12 cellular contexts compared by ENCODE assay signal in genomic region chr3:71076361-71076997, GRCh38.
A peak's percentile ranks its signal among the peaks of the same experiment; 100 is the strongest.
DNase-seq lines count a peak whose midpoint lies in the region; ATAC-seq and TF ChIP-seq lines count a peak whose summit lies in the region.
"Had no signal": no experiment of that assay in that cellular context is flagged by ENCODE, and none has a peak within 500 bp of the region (broad histone marks: within the 10 kb centered on the region; RNA-seq: fewer than 3 reads in every experiment).

No MANE protein-coding gene starts in this region.

- no peak for TF ChIP-seq CTCF in foreskin fibroblast (IDR thresholded peaks at IDR 0.05; ENCODE audit: low read depth, low read length)
- TF ChIP-seq CTCF in smooth muscle cell (IDR thresholded peaks at IDR 0.05; ENCODE audit: borderline replicate concordance, insufficient read depth, poor library complexity, severe bottlenecking): no peak

- H3K27ac ChIP-seq in smooth muscle cell (ENCODE audit: low read depth): peak overlapping the region; percentile 0
- H3K27ac ChIP-seq: KMS-11, testis had no signal

- H3K4me3 Mint-ChIP-seq in activated CD4-positive, alpha-beta T cell treated with anti-CD3 and anti-CD28 coated beads for 36 hours: no peak overlapping the region
- peak overlapping the region; percentile 66 for H3K4me3 Mint-ChIP-seq in activated T-helper 17 cell treated with anti-CD3 and anti-CD28 coated beads, Interleukin-2, amount 50 U/mL, for 72 hours

- H4K20me1 ChIP-seq in smooth muscle cell (ENCODE audit: low read depth): peaks cover 20% of the 10 kb centered on the region

- intact Hi-C loops in activated CD4-positive, alpha-beta T cell treated with anti-CD3 and anti-CD28 coated beads for 36 hours (cut with DNase I, micrococcal nuclease): no loop called here

- DNase-seq in activated CD4-positive, alpha-beta T cell treated with anti-CD3 and anti-CD28 coated beads for 36 hours: no peak
- no peak for DNase-seq in activated CD4-positive, alpha-beta T cell treated with anti-CD3 and anti-CD28 coated beads, Interleukin-2, amount 50 U/mL, for 4 hours
- DNase-seq in foreskin fibroblast: peak; percentile 81 to 89
- no peak for DNase-seq in smooth muscle cell (lab: John Stamatoyannopoulos, UW; ENCODE audit: unreplicated experiment)
- DNase-seq in NCI-H2171 treated with DMSO at 0.1 percent for 48 hours (lab: John Stamatoyannopoulos, UW): no peak
- DNase-seq in SHP77 treated with DMSO at 0.1 percent for 48 hours (lab: John Stamatoyannopoulos, UW): no peak
- DNase-seq: 8988T, right cardiac atrium, testis had no signal

- H3K4me1 Mint-ChIP-seq in activated CD4-positive, alpha-beta T cell treated with anti-CD3 and anti-CD28 coated beads for 36 hours: peaks cover 96% of the 10 kb centered on the region
- H3K4me1 Mint-ChIP-seq in activated T-helper 17 cell treated with anti-CD3 and anti-CD28 coated beads, Interleukin-2, amount 50 U/mL, for 72 hours: peaks cover 56% of the 10 kb centered on the region

- H3K27me3 Mint-ChIP-seq in activated CD4-positive, alpha-beta T cell treated with anti-CD3 and anti-CD28 coated beads for 36 hours: no peaks in the 10 kb centered on the region
- H3K27me3 Mint-ChIP-seq in activated T-helper 17 cell treated with anti-CD3 and anti-CD28 coated beads, Interleukin-2, amount 50 U/mL, for 72 hours: no peaks in the 10 kb centered on the region

- no peak overlapping the region for H3K9ac ChIP-seq in smooth muscle cell (ENCODE audit: low read depth)
- H3K9ac ChIP-seq: KMS-11 had no signal

- H3K27me3 ChIP-seq in smooth muscle cell (ENCODE audit: low read depth): no peaks in the 10 kb centered on the region
- H3K27me3 ChIP-seq: testis had no signal

- WGBS in smooth muscle cell (ENCODE audit: low lambda C conversion rate): 93% methylated on average over 5 of the region's 5 CpGs

- H3K4me3 ChIP-seq in foreskin fibroblast (ENCODE audit: low read depth in 1 of 2, low read length in 2 of 2) (no peak overlapping the region), smooth muscle cell (no peak overlapping the region)
- H3K4me3 ChIP-seq: testis had no signal

- H3F3A ChIP-seq in smooth muscle cell (ENCODE audit: low read depth): peaks cover 21% of the 10 kb centered on the region

- ATAC-seq in activated CD4-positive, alpha-beta T cell treated with anti-CD3 and anti-CD28 coated beads for 36 hours: no peak
- no peak for ATAC-seq in activated T-helper 17 cell treated with anti-CD3 and anti-CD28 coated beads, Interleukin-2, amount 50 U/mL, for 72 hours (replicated peaks)
- ATAC-seq in HG03342 (IDR thresholded peaks at IDR 0.05; ENCODE audit: unreplicated experiment): no peak
- ATAC-seq: right cardiac atrium had no signal

- no peak overlapping the region for H2AFZ ChIP-seq in smooth muscle cell (ENCODE audit: low read depth)

- H3K4me2 ChIP-seq in smooth muscle cell: no peak overlapping the region
- H3K4me2 ChIP-seq: KMS-11 had no signal

- peaks cover 6% of the 10 kb centered on the region for H3K79me2 ChIP-seq in smooth muscle cell (ENCODE audit: low read depth)

- no peaks in the 10 kb centered on the region for H3K4me1 ChIP-seq in smooth muscle cell (ENCODE audit: low read depth)
- H3K4me1 ChIP-seq: testis had no signal

- H3K9me3 ChIP-seq in smooth muscle cell (replicated peaks; ENCODE audit: low read depth): no peaks in the 10 kb centered on the region
- H3K9me3 ChIP-seq: testis had no signal

- no peaks in the 10 kb centered on the region for H3K36me3 ChIP-seq in smooth muscle cell (ENCODE audit: low read depth)

- POLR2A ChIA-PET in activated CD4-positive, alpha-beta T cell treated with anti-CD3 and anti-CD28 coated beads for 36 hours (lab: Charles Lee): no interaction called here

- H3K36me3 Mint-ChIP-seq in activated CD4-positive, alpha-beta T cell treated with anti-CD3 and anti-CD28 coated beads for 36 hours (ENCODE audit: low read depth): peaks cover 41% of the 10 kb centered on the region
- peaks cover 64% of the 10 kb centered on the region for H3K36me3 Mint-ChIP-seq in activated T-helper 17 cell treated with anti-CD3 and anti-CD28 coated beads, Interleukin-2, amount 50 U/mL, for 72 hours (ENCODE audit: low read depth)

- no peaks in the 10 kb centered on the region for H3K9me3 Mint-ChIP-seq in activated CD4-positive, alpha-beta T cell treated with anti-CD3 and anti-CD28 coated beads for 36 hours (ENCODE audit: low read depth)
- H3K9me3 Mint-ChIP-seq in activated T-helper 17 cell treated with anti-CD3 and anti-CD28 coated beads, Interleukin-2, amount 50 U/mL, for 72 hours: no peaks in the 10 kb centered on the region

- CTCF ChIA-PET in activated CD4-positive, alpha-beta T cell treated with anti-CD3 and anti-CD28 coated beads for 36 hours (lab: Charles Lee): interaction anchor here (1.0 to 1.4 kb wide), 4 partner anchors 8 to 55 kb away, joined by 3 to 5 read pairs (median 4); no protein-coding TSS in a partner anchor

- peak overlapping the region; percentile 87 for H3K27ac Mint-ChIP-seq in activated CD4-positive, alpha-beta T cell treated with anti-CD3 and anti-CD28 coated beads for 36 hours
- H3K27ac Mint-ChIP-seq in activated T-helper 17 cell treated with anti-CD3 and anti-CD28 coated beads, Interleukin-2, amount 50 U/mL, for 72 hours: peak overlapping the region; percentile 20

Comparison
In these comparisons a context has a peak if more than half of its experiments do, and no peak if none do; other contexts are left out.
1. DNase-seq: peak in foreskin fibroblast (2 of 2); none in activated CD4-positive, alpha-beta T cell treated with anti-CD3 and anti-CD28 coated beads for 36 hours (single experiment), activated CD4-positive, alpha-beta T cell treated with anti-CD3 and anti-CD28 coated beads, Interleukin-2, amount 50 U/mL, for 4 hours (0 of 2), smooth muscle cell (single experiment), NCI-H2171 treated with DMSO at 0.1 percent for 48 hours (single experiment) and SHP77 treated with DMSO at 0.1 percent for 48 hours (single experiment).